In genomic region chr18:9575558-9575957, GRCh38 we compare ENCODE assay signal across 8 cellular contexts. TPM values are rescaled to one million over a fixed set of nuclear protein-coding genes. Genes with fewer than 3 reads are reported as not detected.
DNase-seq lines count a peak whose midpoint lies in the region; ATAC-seq and TF ChIP-seq lines count a peak whose summit lies in the region.

No MANE protein-coding gene starts in this region.

- intact Hi-C loops in tibial artery (cut with DNase I; ENCODE audit: low total_unique reads) = loop anchor here (10.0 kb wide), 2 partner anchors 109 to 379 kb away; no protein-coding TSS in a partner anchor

- DNase-seq in GM04503 (ENCODE audit: low read depth) (peak; percentile 43), OCI-M2 (lab: John Stamatoyannopoulos, UW; ENCODE audit: unreplicated experiment) (peak; percentile 4), dermis blood vessel endothelial cell (peak; percentile 99), tibial artery (peak; percentile 83 to 86)
- DNase-seq in activated CD8-positive, alpha-beta memory T cell treated with anti-CD3 and anti-CD28 coated beads, Interleukin-2, amount 50 U/mL, for 4 hours = no peak

- H3K4me1 ChIP-seq in liver (ENCODE audit: control insufficient read depth in 4 of 4, insufficient read depth in 4 of 4, low read length in 3 of 4) = peaks cover 0 to 4% (median 4%) of the 10 kb centered on the region in 4 donors
- H3K4me1 ChIP-seq in tibial artery = peaks cover 0 to 6% (median 0%) of the 10 kb centered on the region in 4 donors

- H3K27ac ChIP-seq in liver (ENCODE audit: low read depth in 1 of 2, low read length in 2 of 2) (peak overlapping the region; percentile 44 to 53), tibial artery (peak overlapping the region in 1 of 2 donors; percentile 22)

- H3K27me3 ChIP-seq in liver (ENCODE audit: control insufficient read depth in 4 of 4, insufficient read depth in 4 of 4, low read length in 3 of 4) (no peaks in the 10 kb centered on the region), tibial artery (no peaks in the 10 kb centered on the region)

- peak overlapping the region in 1 of 2 donors; percentile 41 for H3K9ac ChIP-seq in liver (ENCODE audit: low read depth in 1 of 2, low read length in 2 of 2)

- no peak overlapping the region for H3K4me3 ChIP-seq in liver (ENCODE audit: low read depth in 1 of 3, low read length in 3 of 3)
- H3K4me3 ChIP-seq in tibial artery = no peak overlapping the region

- TF ChIP-seq CTCF in liver (IDR thresholded peaks at IDR 0.05; ENCODE audit: low read depth, low read length, missing input control) (peak; percentile 94), tibial artery (IDR thresholded peaks at IDR 0.05) (peak; percentile 83 to 85)

- H3K9me3 ChIP-seq in liver (ENCODE audit: control insufficient read depth in 4 of 4, low read length in 3 of 4) (no peaks in the 10 kb centered on the region), tibial artery (no peaks in the 10 kb centered on the region)

- peaks cover 0 to 7% (median 3%) of the 10 kb centered on the region in 4 donors for H3K36me3 ChIP-seq in liver (ENCODE audit: control insufficient read depth in 4 of 4, insufficient read depth in 3 of 4, low read depth in 1 of 4, low read length in 3 of 4)
- peaks cover 23 to 37% (median 31%) of the 10 kb centered on the region in 3 donors for H3K36me3 ChIP-seq in tibial artery

- TF ChIP-seq RAD21 in liver (IDR thresholded peaks at IDR 0.05) = peak; percentile 92 to 93

- ATAC-seq in HG03280 (IDR thresholded peaks at IDR 0.05; ENCODE audit: unreplicated experiment) = peak; percentile 51
- no peak for ATAC-seq in GM18517 (IDR thresholded peaks at IDR 0.05; ENCODE audit: unreplicated experiment)

- WGBS in liver = 9% methylated on average over 5 of the region's 5 CpGs

TF ChIP-seq in liver, 16 proteins besides CTCF, POLR2A, EP300 and RAD21:
- TF ChIP-seq HNF4A (conservative IDR thresholded peaks at IDR 0.05) (peak; percentile 42 to 55), RXRA (IDR thresholded peaks at IDR 0.05) (peak; percentile 78 to 87), MAX (IDR thresholded peaks at IDR 0.05) (no peak), SP1 (IDR thresholded peaks at IDR 0.05) (no peak), YY1 (IDR thresholded peaks at IDR 0.05) (no peak), GABPA (IDR thresholded peaks at IDR 0.05 in 1 of 2, conservative IDR thresholded peaks at IDR 0.05 in 1 of 2) (no peak), TAF1 (conservative IDR thresholded peaks at IDR 0.05) (no peak), NR2F2 (IDR thresholded peaks at IDR 0.05) (peak; percentile 34), FOXA2 (IDR thresholded peaks at IDR 0.05) (peak; percentile 43), JUND (IDR thresholded peaks at IDR 0.05) (peak in 1 of 2 donors; percentile 38), FOXA1 (IDR thresholded peaks at IDR 0.05) (peak; percentile 71)
- TF ChIP-seq, protein P1, sequence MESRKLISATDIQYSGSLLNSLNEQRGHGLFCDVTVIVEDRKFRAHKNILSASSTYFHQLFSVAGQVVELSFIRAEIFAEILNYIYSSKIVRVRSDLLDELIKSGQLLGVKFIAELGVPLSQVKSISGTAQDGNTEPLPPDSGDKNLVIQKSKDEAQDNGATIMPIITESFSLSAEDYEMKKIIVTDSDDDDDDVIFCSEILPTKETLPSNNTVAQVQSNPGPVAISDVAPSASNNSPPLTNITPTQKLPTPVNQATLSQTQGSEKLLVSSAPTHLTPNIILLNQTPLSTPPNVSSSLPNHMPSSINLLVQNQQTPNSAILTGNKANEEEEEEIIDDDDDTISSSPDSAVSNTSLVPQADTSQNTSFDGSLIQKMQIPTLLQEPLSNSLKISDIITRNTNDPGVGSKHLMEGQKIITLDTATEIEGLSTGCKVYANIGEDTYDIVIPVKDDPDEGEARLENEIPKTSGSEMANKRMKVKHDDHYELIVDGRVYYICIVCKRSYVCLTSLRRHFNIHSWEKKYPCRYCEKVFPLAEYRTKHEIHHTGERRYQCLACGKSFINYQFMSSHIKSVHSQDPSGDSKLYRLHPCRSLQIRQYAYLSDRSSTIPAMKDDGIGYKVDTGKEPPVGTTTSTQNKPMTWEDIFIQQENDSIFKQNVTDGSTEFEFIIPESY (IDR thresholded peaks at IDR 0.05) = no peak
- TF ChIP-seq, protein P2, sequence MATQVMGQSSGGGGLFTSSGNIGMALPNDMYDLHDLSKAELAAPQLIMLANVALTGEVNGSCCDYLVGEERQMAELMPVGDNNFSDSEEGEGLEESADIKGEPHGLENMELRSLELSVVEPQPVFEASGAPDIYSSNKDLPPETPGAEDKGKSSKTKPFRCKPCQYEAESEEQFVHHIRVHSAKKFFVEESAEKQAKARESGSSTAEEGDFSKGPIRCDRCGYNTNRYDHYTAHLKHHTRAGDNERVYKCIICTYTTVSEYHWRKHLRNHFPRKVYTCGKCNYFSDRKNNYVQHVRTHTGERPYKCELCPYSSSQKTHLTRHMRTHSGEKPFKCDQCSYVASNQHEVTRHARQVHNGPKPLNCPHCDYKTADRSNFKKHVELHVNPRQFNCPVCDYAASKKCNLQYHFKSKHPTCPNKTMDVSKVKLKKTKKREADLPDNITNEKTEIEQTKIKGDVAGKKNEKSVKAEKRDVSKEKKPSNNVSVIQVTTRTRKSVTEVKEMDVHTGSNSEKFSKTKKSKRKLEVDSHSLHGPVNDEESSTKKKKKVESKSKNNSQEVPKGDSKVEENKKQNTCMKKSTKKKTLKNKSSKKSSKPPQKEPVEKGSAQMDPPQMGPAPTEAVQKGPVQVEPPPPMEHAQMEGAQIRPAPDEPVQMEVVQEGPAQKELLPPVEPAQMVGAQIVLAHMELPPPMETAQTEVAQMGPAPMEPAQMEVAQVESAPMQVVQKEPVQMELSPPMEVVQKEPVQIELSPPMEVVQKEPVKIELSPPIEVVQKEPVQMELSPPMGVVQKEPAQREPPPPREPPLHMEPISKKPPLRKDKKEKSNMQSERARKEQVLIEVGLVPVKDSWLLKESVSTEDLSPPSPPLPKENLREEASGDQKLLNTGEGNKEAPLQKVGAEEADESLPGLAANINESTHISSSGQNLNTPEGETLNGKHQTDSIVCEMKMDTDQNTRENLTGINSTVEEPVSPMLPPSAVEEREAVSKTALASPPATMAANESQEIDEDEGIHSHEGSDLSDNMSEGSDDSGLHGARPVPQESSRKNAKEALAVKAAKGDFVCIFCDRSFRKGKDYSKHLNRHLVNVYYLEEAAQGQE (IDR thresholded peaks at IDR 0.05) = peak; percentile 40

RNA-seq across cellular contexts. Expression of gene PPP4R1, which starts 38.8 kb away (rescaled TPM):
- total RNA-seq in dermis blood vessel endothelial cell (180 and 193 TPM in 2 replicates), liver (10 to 100 TPM; 30.1 to 50.8 TPM)
- polyA plus RNA-seq in liver = 10 to 100 TPM; 11.7 to 15.5 TPM
